10 cellular contexts compared by ENCODE assay signal in the genomic region with DNA sequence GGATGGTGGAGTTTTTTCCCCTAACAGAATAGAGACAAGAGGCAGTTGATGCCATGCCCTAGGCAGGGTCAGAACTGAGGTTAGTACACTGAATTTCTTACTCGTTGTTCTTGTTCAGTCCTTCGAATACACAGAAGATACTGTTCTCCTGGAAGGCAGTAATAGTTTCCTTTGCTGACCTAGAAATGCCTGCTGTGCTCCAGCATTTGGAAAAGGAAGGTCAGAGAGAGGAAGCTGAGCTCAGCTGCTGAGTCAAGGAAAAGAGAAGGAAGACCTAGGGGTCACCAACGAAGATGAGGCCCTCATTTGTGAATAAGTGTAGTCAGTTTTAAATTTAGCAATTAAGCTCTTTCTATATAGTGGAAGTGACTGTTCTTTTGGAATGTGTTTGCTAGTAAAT.
DNase-seq lines count a peak whose midpoint lies in the region; ATAC-seq and FAIRE-seq lines count a peak whose summit lies in the region.
"Had no signal": no experiment of that assay in that cellular context is flagged by ENCODE, and none has a peak within 500 bp of the region (broad histone marks: within the 10 kb centered on the region; RNA-seq: fewer than 3 reads in every experiment).

No MANE protein-coding gene starts in this region.

- H3K4me3 ChIP-seq in rectal smooth muscle tissue (ENCODE audit: low read length) = no peak overlapping the region
- H3K4me3 ChIP-seq in effector memory CD4-positive, alpha-beta T cell (ENCODE audit: insufficient read depth, low read depth, low read length, poor library complexity, severe bottlenecking) = no peak overlapping the region

- ATAC-seq in left ventricle myocardium superior = peak; percentile 69
- ATAC-seq in GM19324 (IDR thresholded peaks at IDR 0.05; ENCODE audit: low FRiP score, unreplicated experiment) = no peak
- no peak for ATAC-seq in GM19023 (IDR thresholded peaks at IDR 0.05; ENCODE audit: unreplicated experiment)
- ATAC-seq: left colon had no signal

- DNase-seq in EL (peak; percentile 88), left ventricle myocardium superior (no peak), RCC 7860 (ENCODE audit: low spot score) (no peak)
- DNase-seq in effector memory CD4-positive, alpha-beta T cell = no peak
- DNase-seq: left colon, NCI-H510A had no signal

- intact Hi-C loops in left ventricle myocardium superior (cut with micrococcal nuclease) = loop anchor here (10.0 kb wide), 1 partner anchor 198 kb away; no protein-coding TSS in a partner anchor

- no peak overlapping the region for H3K9ac ChIP-seq in rectal smooth muscle tissue (ENCODE audit: low read length)

- H3K27me3 ChIP-seq in rectal smooth muscle tissue (ENCODE audit: control insufficient read depth, insufficient read depth, low read length) = no peaks in the 10 kb centered on the region
- H3K27me3 ChIP-seq in effector memory CD4-positive, alpha-beta T cell (replicated peaks; ENCODE audit: control insufficient read depth, insufficient read depth, low read length, poor library complexity, severe bottlenecking) = no peaks in the 10 kb centered on the region

- H3K4me1 ChIP-seq in rectal smooth muscle tissue (ENCODE audit: control insufficient read depth, insufficient read depth, low read length) = peaks cover 37% of the 10 kb centered on the region
- no peaks in the 10 kb centered on the region for H3K4me1 ChIP-seq in effector memory CD4-positive, alpha-beta T cell (ENCODE audit: control insufficient read depth, insufficient read depth, low read length, poor library complexity, severe bottlenecking)

- no peaks in the 10 kb centered on the region for H3K36me3 ChIP-seq in rectal smooth muscle tissue (ENCODE audit: control insufficient read depth, insufficient read depth, low read length)
- no peaks in the 10 kb centered on the region for H3K36me3 ChIP-seq in effector memory CD4-positive, alpha-beta T cell (ENCODE audit: control insufficient read depth, insufficient read depth, low read length)

- H3K9me3 ChIP-seq in effector memory CD4-positive, alpha-beta T cell (ENCODE audit: control insufficient read depth, low read length) = no peaks in the 10 kb centered on the region

- peak overlapping the region; percentile 42 for H3K27ac ChIP-seq in angular gyrus (ENCODE audit: low read depth, low read length)
- H3K27ac ChIP-seq in rectal smooth muscle tissue (ENCODE audit: low read depth, low read length) = peak overlapping the region; percentile 84
- no peak overlapping the region for H3K27ac ChIP-seq in effector memory CD4-positive, alpha-beta T cell (ENCODE audit: insufficient read depth, low read length, poor library complexity, severe bottlenecking)

- no peak for FAIRE-seq in RCC 7860 (lab: Jason Lieb, UNC)
